ENCODE assay signal across 17 cellular contexts in genomic region chr10:93876391-93876790, GRCh38.
"Had no signal": no experiment of that assay in that cellular context is flagged by ENCODE, and none has a peak within 500 bp of the region (broad histone marks: within the 10 kb centered on the region; RNA-seq: fewer than 3 reads in every experiment).

No MANE protein-coding gene starts in this region.

- H3K4me1 Mint-ChIP-seq: activated CD8-positive, alpha-beta memory T cell treated with anti-CD3 and anti-CD28 coated beads, Interleukin-2, amount 10 ng/mL, durations not matched to agents 7 days and 5 days; stimulated activated naive CD8-positive, alpha-beta T cell treated with anti-CD3 and anti-CD28 coated beads, Interleukin-15, amount 100 ng/mL, for 72 hours had no signal

- H3K4me3 Mint-ChIP-seq: activated CD8-positive, alpha-beta memory T cell treated with anti-CD3 and anti-CD28 coated beads, Interleukin-2, amount 10 ng/mL, durations not matched to agents 7 days and 5 days; activated T-cell treated with anti-CD3 and anti-CD28 coated beads, Interleukin-2, amount 50 U/mL, for 4 hours; stimulated activated naive CD8-positive, alpha-beta T cell treated with anti-CD3 and anti-CD28 coated beads, Interleukin-15, amount 100 ng/mL, for 72 hours had no signal

- H3K27me3 ChIP-seq: brain microvascular endothelial cell, pancreas had no signal

- DNase-seq: activated CD4-positive, alpha-beta T cell treated with anti-CD3 and anti-CD28 coated beads, Interleukin-2, amount 50 U/mL, for 48 hours; activated CD4-positive, CD25-positive, alpha-beta regulatory T cell treated with anti-CD3 and anti-CD28 coated beads, Interleukin-2, amount 50 U/mL, for 72 hours; activated CD8-positive, alpha-beta memory T cell treated with anti-CD3 and anti-CD28 coated beads, Interleukin-2, amount 10 ng/mL, durations not matched to agents 7 days and 5 days; activated effector memory CD4-positive, alpha-beta T cell treated with anti-CD3 and anti-CD28 coated beads, Interleukin-2, amount 50 U/mL, for 16 hours; activated T-cell treated with anti-CD3 and anti-CD28 coated beads, Interleukin-2, amount 50 U/mL, for 4 hours; amygdala; brain microvascular endothelial cell; cerebellar nuclear complex; heart left ventricle; islet precursor cell; left ventricle myocardium inferior; pancreas; stimulated activated CD4-positive, alpha-beta T cell treated with anti-CD3 and anti-CD28 coated beads, Interleukin-4, amount 100 ng/mL, for 1 hour; stimulated activated CD8-positive, alpha-beta memory T cell treated with anti-CD3 and anti-CD28 coated beads, Interleukin-4, amount 100 ng/mL, for 48 hours; stimulated activated naive CD8-positive, alpha-beta T cell treated with anti-CD3 and anti-CD28 coated beads, Interleukin-15, amount 100 ng/mL, for 72 hours had no signal

- H3K36me3 ChIP-seq: brain microvascular endothelial cell, heart left ventricle, left ventricle myocardium inferior, pancreas, thoracic aorta had no signal

- H3K9me3 ChIP-seq: heart left ventricle, left ventricle myocardium inferior, pancreas, thoracic aorta had no signal

- H3K36me3 Mint-ChIP-seq: activated CD8-positive, alpha-beta memory T cell treated with anti-CD3 and anti-CD28 coated beads, Interleukin-2, amount 10 ng/mL, durations not matched to agents 7 days and 5 days; activated naive CD4-positive, alpha-beta T cell treated with anti-CD3 and anti-CD28 coated beads, Interleukin-2, amount 50 U/mL, for 72 hours had no signal

- H3K4me3 ChIP-seq: heart left ventricle, left ventricle myocardium inferior, pancreas, thoracic aorta had no signal

- H3K9me3 Mint-ChIP-seq: activated naive CD4-positive, alpha-beta T cell treated with anti-CD3 and anti-CD28 coated beads, Interleukin-2, amount 50 U/mL, for 72 hours; activated T-cell treated with anti-CD3 and anti-CD28 coated beads, Interleukin-2, amount 50 U/mL, for 4 hours; stimulated activated naive CD8-positive, alpha-beta T cell treated with anti-CD3 and anti-CD28 coated beads, Interleukin-15, amount 100 ng/mL, for 72 hours had no signal

- H3K27ac Mint-ChIP-seq: activated CD8-positive, alpha-beta memory T cell treated with anti-CD3 and anti-CD28 coated beads, Interleukin-2, amount 10 ng/mL, durations not matched to agents 7 days and 5 days; activated naive CD4-positive, alpha-beta T cell treated with anti-CD3 and anti-CD28 coated beads, Interleukin-2, amount 50 U/mL, for 72 hours; stimulated activated naive CD8-positive, alpha-beta T cell treated with anti-CD3 and anti-CD28 coated beads, Interleukin-15, amount 100 ng/mL, for 72 hours had no signal

- H3K27ac ChIP-seq: brain microvascular endothelial cell, heart left ventricle, left ventricle myocardium inferior, pancreas, thoracic aorta had no signal

- H3K4me1 ChIP-seq: heart left ventricle, left ventricle myocardium inferior, pancreas had no signal
